12 cellular contexts compared by ENCODE assay signal in the genomic region with DNA sequence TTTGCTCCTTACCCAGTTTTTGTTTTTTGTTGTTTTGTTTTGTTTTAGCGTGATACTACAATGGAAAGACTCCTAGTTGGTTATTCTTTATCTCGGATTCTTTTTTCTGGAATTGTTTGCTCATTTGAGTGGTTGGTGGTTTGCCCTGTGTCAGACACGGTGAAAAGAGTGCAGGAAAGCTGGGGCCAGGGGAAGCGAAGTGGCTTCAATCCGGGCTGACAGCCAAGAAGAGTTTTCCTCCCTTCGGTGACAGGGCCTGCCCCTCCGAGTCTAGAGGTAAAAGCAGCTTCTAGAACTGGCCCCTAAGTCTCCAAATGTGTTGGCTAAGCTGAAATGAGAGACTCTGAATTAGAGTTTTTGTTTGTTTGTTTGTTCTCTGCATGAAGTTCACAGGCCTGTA. TPM values are rescaled to one million over a fixed set of nuclear protein-coding genes. Genes with fewer than 3 reads are reported as not detected.
DNase-seq lines count a peak whose midpoint lies in the region; ATAC-seq and TF ChIP-seq lines count a peak whose summit lies in the region.
"Had no signal": no experiment of that assay in that cellular context is flagged by ENCODE, and none has a peak within 500 bp of the region (broad histone marks: within the 10 kb centered on the region; RNA-seq: fewer than 3 reads in every experiment).

No MANE protein-coding gene starts in this region.

- POLR2A ChIA-PET in naive thymus-derived CD8-positive, alpha-beta T cell (lab: Charles Lee) = no interaction called here
- POLR2A ChIA-PET in activated CD4-positive, alpha-beta memory T cell treated with anti-CD3 and anti-CD28 coated beads for 36 hours (lab: Charles Lee) = no interaction called here

- no peaks in the 10 kb centered on the region for H3K9me3 Mint-ChIP-seq in naive thymus-derived CD8-positive, alpha-beta T cell
- H3K9me3 Mint-ChIP-seq in activated CD4-positive, alpha-beta memory T cell treated with anti-CD3 and anti-CD28 coated beads for 36 hours = no peaks in the 10 kb centered on the region
- H3K9me3 Mint-ChIP-seq: immature natural killer cell had no signal

- peaks cover 13 to 32% (median 19%) of the 10 kb centered on the region in 4 donors for H3K4me1 Mint-ChIP-seq in naive thymus-derived CD8-positive, alpha-beta T cell
- H3K4me1 Mint-ChIP-seq in activated CD4-positive, alpha-beta memory T cell treated with anti-CD3 and anti-CD28 coated beads for 36 hours (ENCODE audit: low read depth) = peaks cover 11% of the 10 kb centered on the region

- CTCF ChIA-PET in activated CD4-positive, alpha-beta memory T cell treated with anti-CD3 and anti-CD28 coated beads for 36 hours (lab: Charles Lee) = no interaction called here

- no peak overlapping the region for H3K4me3 Mint-ChIP-seq in naive thymus-derived CD8-positive, alpha-beta T cell
- no peak overlapping the region for H3K4me3 Mint-ChIP-seq in activated CD4-positive, alpha-beta memory T cell treated with anti-CD3 and anti-CD28 coated beads for 36 hours
- H3K4me3 Mint-ChIP-seq: immature natural killer cell had no signal

- no peaks in the 10 kb centered on the region for H3K27me3 Mint-ChIP-seq in naive thymus-derived CD8-positive, alpha-beta T cell
- no peaks in the 10 kb centered on the region for H3K27me3 Mint-ChIP-seq in activated CD4-positive, alpha-beta memory T cell treated with anti-CD3 and anti-CD28 coated beads for 36 hours

- intact Hi-C loops in activated CD4-positive, alpha-beta memory T cell treated with anti-CD3 and anti-CD28 coated beads for 36 hours (cut with micrococcal nuclease) = no loop called here

- H3K4me3 ChIP-seq in astrocyte of the spinal cord (ENCODE audit: low read depth, low read length) = no peak overlapping the region

- ATAC-seq in naive thymus-derived CD8-positive, alpha-beta T cell = no peak
- no peak for ATAC-seq in GM18870 (IDR thresholded peaks at IDR 0.05; ENCODE audit: unreplicated experiment)
- ATAC-seq in GM21737 (IDR thresholded peaks at IDR 0.05; ENCODE audit: unreplicated experiment) = no peak

- H3K27ac Mint-ChIP-seq in naive thymus-derived CD8-positive, alpha-beta T cell = peak overlapping the region in 8 of 10 donors; percentile 21 to 81 (median 58)
- no peak overlapping the region for H3K27ac Mint-ChIP-seq in activated CD4-positive, alpha-beta memory T cell treated with anti-CD3 and anti-CD28 coated beads for 36 hours

- no peak for TF ChIP-seq CTCF in astrocyte of the spinal cord (IDR thresholded peaks at IDR 0.05; ENCODE audit: low read depth, low read length)

- in situ Hi-C loops in astrocyte of the spinal cord (cut with HindIII; ENCODE audit: low sequenced_read_pairs) = no loop called here

- DNase-seq in COR-L47 (lab: John Stamatoyannopoulos, UW) = peak; percentile 6
- peak; percentile 2 for DNase-seq in NCI-H1105 (lab: John Stamatoyannopoulos, UW)
- peak; percentile 39 for DNase-seq in astrocyte of the spinal cord (ENCODE audit: low read depth, low spot score)
- no peak for DNase-seq in naive thymus-derived CD8-positive, alpha-beta T cell
- DNase-seq in cerebellar cortex (ENCODE audit: low spot score) = no peak
- DNase-seq in activated CD4-positive, alpha-beta memory T cell treated with anti-CD3 and anti-CD28 coated beads for 36 hours = no peak
- DNase-seq: GOT3, immature natural killer cell, NCI-H1694 treated with DMSO at 0.1 percent for 48 hours, T-helper 1 cell had no signal

- peaks cover 0 to 17% (median 0%) of the 10 kb centered on the region in 3 donors for H3K36me3 Mint-ChIP-seq in naive thymus-derived CD8-positive, alpha-beta T cell
- peaks cover 9% of the 10 kb centered on the region for H3K36me3 Mint-ChIP-seq in activated CD4-positive, alpha-beta memory T cell treated with anti-CD3 and anti-CD28 coated beads for 36 hours

RNA-seq across cellular contexts. Expression of a gene that starts 5.7 kb away (rescaled TPM):
- total RNA-seq in naive thymus-derived CD8-positive, alpha-beta T cell = 100 to 1,000 TPM; 109 to 111 TPM
- 10 to 100 TPM; 25.2 to 44.1 (median 34.1) TPM for polyA plus RNA-seq in naive thymus-derived CD8-positive, alpha-beta T cell
- 10 to 100 TPM; 21.6 to 24.1 TPM for total RNA-seq in activated CD4-positive, alpha-beta memory T cell treated with anti-CD3 and anti-CD28 coated beads for 36 hours

Comparison
In these comparisons a context has a peak if more than half of its experiments do, and no peak if none do; other contexts are left out.
1. DNase-seq: peak in COR-L47 (single experiment), NCI-H1105 (single experiment) and astrocyte of the spinal cord (single experiment); none in naive thymus-derived CD8-positive, alpha-beta T cell (0 of 10), cerebellar cortex (single experiment) and activated CD4-positive, alpha-beta memory T cell treated with anti-CD3 and anti-CD28 coated beads for 36 hours (single experiment).
2. RNA of a gene that starts 5.7 kb away (total RNA-seq): 109 to 111 TPM in naive thymus-derived CD8-positive, alpha-beta T cell; 21.6 to 24.1 TPM in activated CD4-positive, alpha-beta memory T cell treated with anti-CD3 and anti-CD28 coated beads for 36 hours; every median in the first group is over 4 times any median in the second.